In genomic region chr9:35658144-35658893, GRCh38 we compare ENCODE assay signal across 8 cellular contexts. TPM values are rescaled to one million over a fixed set of nuclear protein-coding genes. Genes with fewer than 3 reads are reported as not detected.
DNase-seq lines count a peak whose midpoint lies in the region; ATAC-seq and TF ChIP-seq lines count a peak whose summit lies in the region.

Gene CCDC107, plus strand, starts transcription at chr9:35658292. Its CDS starts 88 bp downstream, at chr9:35658380.

- peak; percentile 52 for TF ChIP-seq POLR2A in breast epithelium (IDR thresholded peaks at IDR 0.05)
- TF ChIP-seq POLR2A in spleen (IDR thresholded peaks at IDR 0.05) = peak; percentile 34 to 86 (median 78)

- intact Hi-C loops in A673 (cut with micrococcal nuclease; ENCODE audit: unreplicated experiment) (loop anchor here (1.0 to 5.0 kb wide), 4 partner anchors 12 to 541 kb away; partner anchors contain the start of genes ATOSB, CREB3, SPAG8 and TLN1), breast epithelium (cut with DNase I; ENCODE audit: low total_unique reads) (loop anchor here (5.0 kb wide), 1 partner anchor 174 kb away; no protein-coding TSS in a partner anchor), spleen (cut with DNase I; ENCODE audit: low total_unique reads) (loop anchor here (5.0 kb wide), 1 partner anchor 74 kb away; the partner anchor contains the start of genes CREB3 and TLN1)

- CTCF ChIA-PET in A673 (lab: Charles Lee) = interaction anchor here (0.6 to 1.1 kb wide), 2 partner anchors 39 to 344 kb away, joined by 5 to 8 read pairs; no protein-coding TSS in a partner anchor

- DNase-seq in A673 (ENCODE audit: low spot score) (peak; percentile 86), NCI-H2196 (lab: John Stamatoyannopoulos, UW; ENCODE audit: unreplicated experiment) (peak; percentile 91), breast epithelium (ENCODE audit: low spot score in 2 of 2) (peak; percentile 75 to 79), iPS-NIHi7 (ENCODE audit: extremely low spot score) (peak; percentile 89), spleen (peak; percentile 97)

- POLR2A ChIA-PET in A673 (lab: Charles Lee; ENCODE audit: low non-redundant PET) = interaction anchor here (0.5 to 0.6 kb wide), 2 partner anchors 12 to 26 kb away, joined by 4 to 5 read pairs; no protein-coding TSS in a partner anchor

- TF ChIP-seq CTCF in A673 (conservative IDR thresholded peaks at IDR 0.05; ENCODE audit: low read depth, low read length) (peak; percentile 73), WI38 (IDR thresholded peaks at IDR 0.05; ENCODE audit: low read depth, low read length) (no peak), breast epithelium (IDR thresholded peaks at IDR 0.05) (peak; percentile 37 to 75 (median 48)), spleen (IDR thresholded peaks at IDR 0.05 in 8 of 11, conservative IDR thresholded peaks at IDR 0.05 in 3 of 11) (peak; percentile 55 to 85 (median 75))

- ATAC-seq in GM18858 (IDR thresholded peaks at IDR 0.05; ENCODE audit: unreplicated experiment) (peak; percentile 41), HG03095 (IDR thresholded peaks at IDR 0.05; ENCODE audit: unreplicated experiment) (peak; percentile 44)

- H3K27ac ChIP-seq in A673 (ENCODE audit: low read depth, low read length, poor library complexity, severe bottlenecking) (peak within 1 kb of the TSS; percentile 97), breast epithelium (peak within 1 kb of the TSS; percentile 98), spleen (peak within 1 kb of the TSS; percentile 91 to 98 (median 97))

- WGBS in spleen, 5 donors = 0 to 1% (median 0%) methylated on average over 8 to 65 of the region's 65 CpGs

- H3K4me3 ChIP-seq in A673 (ENCODE audit: low read depth, low read length, poor library complexity, severe bottlenecking) (peak within 1 kb of the TSS; percentile 74), WI38 (ENCODE audit: low read depth, low read length) (peak within 1 kb of the TSS; percentile 82), breast epithelium (peak within 1 kb of the TSS; percentile 89 to 96 (median 92)), spleen (peak within 1 kb of the TSS; percentile 78 to 93 (median 87))

- H3K36me3 ChIP-seq in A673 (ENCODE audit: insufficient read depth, low read length, poor library complexity, severe bottlenecking) (peaks cover 32% of the 10 kb centered on the region), breast epithelium (no peaks in the 10 kb centered on the region), spleen (peaks cover 0 to 32% (median 13%) of the 10 kb centered on the region in 6 donors)

- H3K27me3 ChIP-seq in A673 (replicated peaks; ENCODE audit: insufficient read depth, low read depth, low read length, poor library complexity) (no peaks in the 10 kb centered on the region), breast epithelium (no peaks in the 10 kb centered on the region), spleen (replicated peaks in 1 of 7) (no peaks in the 10 kb centered on the region)

- H3K4me1 ChIP-seq in A673 (ENCODE audit: insufficient read depth, low read length, poor library complexity, severe bottlenecking) (peaks cover 15% of the 10 kb centered on the region), breast epithelium (no peaks in the 10 kb centered on the region), spleen (peaks cover 38 to 84% (median 58%) of the 10 kb centered on the region in 6 donors)

- BruUV-seq in A673 (replicated peaks; lab: Mats Ljungman, UMichigan) = TSS peak; percentile 69

- H3K9me3 ChIP-seq in A673 (ENCODE audit: low read depth, low read length, poor library complexity, severe bottlenecking) = no peaks in the 10 kb centered on the region
- no peaks in the 10 kb centered on the region for H3K9me3 ChIP-seq in breast epithelium
- H3K9me3 ChIP-seq in spleen = no peaks in the 10 kb centered on the region

RNA-seq across cellular contexts. Expression of gene CCDC107, which starts in this region (rescaled TPM):
- total RNA-seq in A673 (2021) (12.9 and 16.4 TPM in 2 replicates), breast epithelium (100 to 1,000 TPM in 1 of 3 donors, 10 to 100 TPM in 2; 18.3 to 102 (median 35.4) TPM), spleen (10 to 100 TPM; 14.4 to 24.2 (median 20.8) TPM)
- 10 to 100 TPM; 35.3 to 46.9 (median 37.0) TPM for polyA plus RNA-seq in spleen

Comparison
In these comparisons a context has a peak if more than half of its experiments do, and no peak if none do; other contexts are left out.
1. Peak in every context shown above with its lines: DNase-seq, ATAC-seq, H3K4me3 ChIP-seq and H3K27ac ChIP-seq.